In the genomic region with DNA sequence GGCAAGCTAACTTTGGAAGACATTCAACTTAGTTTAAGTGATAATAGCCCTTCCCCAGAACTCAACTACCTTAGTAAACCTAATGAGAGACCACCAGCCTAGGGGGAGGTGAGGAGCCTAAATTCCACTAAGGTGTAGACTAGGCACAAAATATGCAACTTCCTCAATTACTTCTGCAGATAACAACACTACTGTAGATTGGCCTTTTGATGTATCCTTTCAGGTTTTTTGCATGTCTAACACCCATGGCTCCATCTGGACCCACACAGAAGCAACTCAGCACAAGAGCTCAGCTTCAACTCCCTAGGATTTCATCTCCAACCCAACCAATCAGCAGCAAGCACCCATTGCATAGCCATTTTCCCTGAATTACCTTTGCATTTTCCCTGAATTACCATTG, we compare ENCODE assay signal across 8 cellular contexts.
"Had no signal": no experiment of that assay in that cellular context is flagged by ENCODE, and none has a peak within 500 bp of the region (broad histone marks: within the 10 kb centered on the region; RNA-seq: fewer than 3 reads in every experiment).

No MANE protein-coding gene starts in this region.

- ATAC-seq: HepG2, K562 had no signal

- H3K4me1 Mint-ChIP-seq: IgD-negative memory B cell had no signal

- DNase-seq: IMR-90, KBM-7, KG1 had no signal

- H3K4me3 ChIP-seq: K562 had no signal

- FAIRE-seq: HepG2, HTR-8/SVneo, K562 had no signal

- H3K27ac Mint-ChIP-seq: IgD-negative memory B cell had no signal

- H3K27ac ChIP-seq: HL-60 had no signal

- H3K4me3 Mint-ChIP-seq: IgD-negative memory B cell had no signal

- H3K27me3 Mint-ChIP-seq: IgD-negative memory B cell had no signal
